ENCODE assay signal across 30 cellular contexts in genomic region chr9:35958104-35958825, GRCh38. TPM values are rescaled to one million over a fixed set of nuclear protein-coding genes. Genes with fewer than 3 reads are reported as not detected.
"Had no signal": no experiment of that assay in that cellular context is flagged by ENCODE, and none has a peak within 500 bp of the region (broad histone marks: within the 10 kb centered on the region; RNA-seq: fewer than 3 reads in every experiment).

Gene OR2S2 (minus strand): TSS chr9:35958154. CDS start chr9:35958098, 56 bp downstream.

- DNase-seq: activated CD4-positive, alpha-beta memory T cell treated with anti-CD3 and anti-CD28 coated beads, Interleukin-2, amount 10 ng/mL, durations not matched to agents 7 days and 5 days; activated CD4-positive, alpha-beta T cell treated with anti-CD3 and anti-CD28 coated beads for 1 hour; activated CD4-positive, alpha-beta T cell treated with anti-CD3 and anti-CD28 coated beads, Interleukin-2, amount 50 U/mL, for 1 hour; activated gamma-delta T cell; activated naive CD4-positive, alpha-beta T cell treated with anti-CD3 and anti-CD28 coated beads for 36 hours; activated T-cell treated with anti-CD3 and anti-CD28 coated beads for 4 hours; activated T-cell treated with anti-CD3 and anti-CD28 coated beads, Interleukin-2, amount 50 U/mL, for 48 hours; amygdala; KG1; NCI-H1092 treated with DMSO at 0.1 percent for 48 hours; NCI-H1436; NCI-H1694 treated with DMSO at 0.1 percent for 48 hours; NCI-H2029 treated with DMSO at 0.1 percent for 48 hours; NCI-H345; NCI-H510A; NCI-H526 treated with DMSO at 0.1 percent for 48 hours; NCI-H82; PC-3; SHP77 treated with DMSO at 0.1 percent for 48 hours had no signal

- H3K4me1 Mint-ChIP-seq: activated CD4-positive, alpha-beta memory T cell treated with anti-CD3 and anti-CD28 coated beads, Interleukin-2, amount 10 ng/mL, durations not matched to agents 7 days and 5 days; activated T-helper 17 cell treated with anti-CD3 and anti-CD28 coated beads, Interleukin-2, amount 50 U/mL, for 72 hours had no signal

- ATAC-seq: activated T-helper 17 cell treated with anti-CD3 and anti-CD28 coated beads, Interleukin-2, amount 50 U/mL, for 72 hours; PC-3; WTC11 had no signal

- H3K36me3 Mint-ChIP-seq: activated naive CD8-positive, alpha-beta T cell; brain; WTC11 had no signal

- H3K4me3 Mint-ChIP-seq: activated CD4-positive, alpha-beta memory T cell treated with anti-CD3 and anti-CD28 coated beads, Interleukin-2, amount 10 ng/mL, durations not matched to agents 7 days and 5 days; activated naive CD4-positive, alpha-beta T cell treated with anti-CD3 and anti-CD28 coated beads for 36 hours; activated naive CD8-positive, alpha-beta T cell; activated T-helper 17 cell treated with anti-CD3 and anti-CD28 coated beads, Interleukin-2, amount 50 U/mL, for 72 hours; brain; central memory CD8-positive, alpha-beta T cell; T-helper 1 cell treated with Interleukin-12 subunit alpha and Interleukin-12 subunit beta and Interleukin-4 antibody, amounts not matched to agents 30 μg/mL and 1 μg/mL, for 36 hours; WTC11 had no signal

- H3K9me3 Mint-ChIP-seq: activated CD4-positive, alpha-beta memory T cell treated with anti-CD3 and anti-CD28 coated beads, Interleukin-2, amount 10 ng/mL, durations not matched to agents 7 days and 5 days; activated naive CD4-positive, alpha-beta T cell treated with anti-CD3 and anti-CD28 coated beads for 36 hours; activated T-helper 17 cell treated with anti-CD3 and anti-CD28 coated beads, Interleukin-2, amount 50 U/mL, for 72 hours; brain; central memory CD8-positive, alpha-beta T cell; T-helper 1 cell treated with Interleukin-12 subunit alpha and Interleukin-12 subunit beta and Interleukin-4 antibody, amounts not matched to agents 30 μg/mL and 1 μg/mL, for 36 hours; WTC11 had no signal

- H3K27ac Mint-ChIP-seq: activated CD4-positive, alpha-beta memory T cell treated with anti-CD3 and anti-CD28 coated beads, Interleukin-2, amount 10 ng/mL, durations not matched to agents 7 days and 5 days; activated naive CD4-positive, alpha-beta T cell treated with anti-CD3 and anti-CD28 coated beads for 36 hours; activated naive CD8-positive, alpha-beta T cell; activated T-helper 17 cell treated with anti-CD3 and anti-CD28 coated beads, Interleukin-2, amount 50 U/mL, for 72 hours; brain; T-helper 1 cell treated with Interleukin-12 subunit alpha and Interleukin-12 subunit beta and Interleukin-4 antibody, amounts not matched to agents 30 μg/mL and 1 μg/mL, for 36 hours; WTC11 had no signal

RNA-seq across cellular contexts. Expression of gene OR2S2, which starts in this region (rescaled TPM):
- total RNA-seq: activated CD4-positive, alpha-beta memory T cell treated with anti-CD3 and anti-CD28 coated beads, Interleukin-2, amount 10 ng/mL, durations not matched to agents 7 days and 5 days; activated CD8-positive, alpha-beta memory T cell treated with anti-CD3 and anti-CD28 coated beads for 36 hours; activated naive CD4-positive, alpha-beta T cell treated with anti-CD3 and anti-CD28 coated beads for 36 hours; activated T-helper 17 cell treated with anti-CD3 and anti-CD28 coated beads, Interleukin-2, amount 50 U/mL, for 72 hours; astrocyte; LHCN-M2; MCF 10A; PC-3; SK-MEL-5; WTC11 had no signal
